Comparison of ENCODE assay signal across 9 cellular contexts in the genomic region with DNA sequence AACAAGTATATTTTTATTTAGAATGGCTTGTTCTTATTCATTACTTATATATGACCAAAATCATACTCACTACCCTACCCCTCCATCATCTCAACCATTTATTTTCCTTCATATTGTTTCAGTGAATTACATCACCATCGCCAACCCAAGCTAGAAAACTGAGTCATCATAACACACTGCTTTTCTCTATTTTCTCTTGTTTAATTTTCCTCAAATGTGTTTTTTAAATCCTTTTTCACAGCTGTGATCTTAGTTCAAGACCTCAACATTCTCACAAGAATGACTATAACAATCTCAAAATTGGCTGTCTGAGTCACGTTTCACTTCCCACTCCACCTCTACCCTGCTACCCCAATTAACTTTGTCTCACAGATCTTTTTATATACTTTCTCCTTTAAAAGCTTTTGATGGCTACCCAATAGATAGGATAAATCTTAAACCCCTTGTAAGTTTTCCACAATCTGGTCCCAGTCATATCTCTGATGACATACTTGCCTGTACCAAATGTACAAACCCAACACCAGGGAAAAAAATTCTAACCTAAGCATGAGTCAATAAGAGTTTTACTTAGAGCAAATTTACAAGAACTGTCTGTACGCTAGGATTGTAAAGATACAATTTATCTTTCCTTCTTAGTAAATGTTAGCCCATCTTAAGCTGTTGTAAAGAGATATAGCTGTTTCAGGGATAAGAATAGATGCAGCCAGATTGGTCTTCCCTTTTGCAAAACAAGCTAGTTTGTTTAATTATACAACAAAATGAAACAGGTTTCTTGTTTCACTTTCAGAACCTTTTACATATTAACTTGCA.
DNase-seq lines count a peak whose midpoint lies in the region; ATAC-seq and TF ChIP-seq lines count a peak whose summit lies in the region.
"Had no signal": no experiment of that assay in that cellular context is flagged by ENCODE, and none has a peak within 500 bp of the region (broad histone marks: within the 10 kb centered on the region; RNA-seq: fewer than 3 reads in every experiment).

No MANE protein-coding gene starts in this region.

- H3K36me3 ChIP-seq in GM23338 (ENCODE audit: insufficient read depth) = no peaks in the 10 kb centered on the region
- no peaks in the 10 kb centered on the region for H3K36me3 ChIP-seq in prostate gland

- H3K27me3 Mint-ChIP-seq in GM23338 (ENCODE audit: insufficient read depth, low read depth, poor library complexity) = peaks cover 2% of the 10 kb centered on the region
- H3K27me3 Mint-ChIP-seq: activated B cell treated with CpG ODN at 0.5 μM for 24 hours had no signal

- no peak overlapping the region for H3K4me3 Mint-ChIP-seq in GM23338
- H3K4me3 Mint-ChIP-seq: activated B cell treated with CpG ODN at 0.5 μM for 24 hours had no signal

- TF ChIP-seq POLR2A in prostate gland (IDR thresholded peaks at IDR 0.05) = no peak

- H3K4me2 ChIP-seq in GM23338 = no peak overlapping the region

- H3K27ac Mint-ChIP-seq in GM23338 = no peak overlapping the region
- H3K27ac Mint-ChIP-seq: activated B cell treated with CpG ODN at 0.5 μM for 24 hours had no signal

- no peaks in the 10 kb centered on the region for H3K9me3 ChIP-seq in prostate gland

- ATAC-seq in GM23338 (no peak), HG03442 (IDR thresholded peaks at IDR 0.05; ENCODE audit: unreplicated experiment) (peak; percentile 73)

- no peaks in the 10 kb centered on the region; the same call in 1 of the 2 replicates for H3K4me1 ChIP-seq in GM23338 (ENCODE audit: insufficient read depth)
- H3K4me1 ChIP-seq in prostate gland (replicated peaks) = peaks cover 7% of the 10 kb centered on the region

- no peaks in the 10 kb centered on the region for H3K9me3 Mint-ChIP-seq in GM23338
- H3K9me3 Mint-ChIP-seq: activated B cell treated with CpG ODN at 0.5 μM for 24 hours had no signal

- no peaks in the 10 kb centered on the region for H3F3A ChIP-seq in GM23338 (replicated peaks; ENCODE audit: low read depth)

- no peak for TF ChIP-seq CTCF in GM23338 (conservative IDR thresholded peaks at IDR 0.05; ENCODE audit: low read depth in 2 of 2)
- TF ChIP-seq CTCF in prostate gland (IDR thresholded peaks at IDR 0.05) = peak in 1 of 4 experiments; percentile 31

- H3K27ac ChIP-seq in GM23338 (ENCODE audit: low read depth) (no peak overlapping the region), prostate gland (peak overlapping the region; percentile 52 to 70)

- no peaks in the 10 kb centered on the region for H4K20me1 ChIP-seq in GM23338 (replicated peaks; ENCODE audit: insufficient read depth)

- H2AFZ ChIP-seq in GM23338 = peak overlapping the region; percentile 2; the same call in 1 of the 2 replicates

- no peaks in the 10 kb centered on the region for H3K36me3 Mint-ChIP-seq in GM23338 (ENCODE audit: low read depth)

- H3K4me1 Mint-ChIP-seq in GM23338 = peaks cover 1% of the 10 kb centered on the region; the same call in 2 of the 3 replicates
- H3K4me1 Mint-ChIP-seq: activated B cell treated with CpG ODN at 0.5 μM for 24 hours had no signal

- intact Hi-C loops in prostate gland (cut with DNase I) = no loop called here

- WGBS in prostate gland = 44% methylated on average over 3 of the region's 3 CpGs

- no peak overlapping the region for H3K4me3 ChIP-seq in GM23338
- H3K4me3 ChIP-seq in prostate gland = no peak overlapping the region

- DNase-seq in GM19240 (ENCODE audit: insufficient read length, low spot score) (peak; percentile 1), GM23338 (ENCODE audit: low spot score) (no peak), prostate gland (ENCODE audit: low spot score) (no peak), HCEC 1CT (no peak), NCI-H1092 (lab: John Stamatoyannopoulos, UW) (no peak), GM03348 (ENCODE audit: low spot score) (no peak)
- DNase-seq: activated B cell treated with CpG ODN at 0.5 μM for 24 hours; stimulated activated naive CD4-positive, alpha-beta T cell treated with Interleukin-2 at 50 U/mL for 16 hours had no signal

- H3K79me2 ChIP-seq in GM23338 (replicated peaks; ENCODE audit: insufficient read depth) = no peaks in the 10 kb centered on the region

- no peaks in the 10 kb centered on the region for H3K9me2 ChIP-seq in GM23338 (ENCODE audit: insufficient read depth)

- H3K27me3 ChIP-seq in GM23338 (ENCODE audit: insufficient read depth) = no peaks in the 10 kb centered on the region
- H3K27me3 ChIP-seq in prostate gland (replicated peaks; ENCODE audit: insufficient read depth) = no peaks in the 10 kb centered on the region

TF ChIP-seq in GM23338, 12 proteins besides CTCF, POLR2A, EP300 and RAD21 (continues in another document):
- no peak for TF ChIP-seq ZNF331 (CRISPR knock-in tag; IDR thresholded peaks at IDR 0.05; ENCODE audit: low read depth)
- TF ChIP-seq POLR2AphosphoS5 (IDR thresholded peaks at IDR 0.05; ENCODE audit: low read depth) = no peak
- no peak for TF ChIP-seq EZH2 (IDR thresholded peaks at IDR 0.05; ENCODE audit: low read depth, unreplicated experiment)
- TF ChIP-seq, protein P1, sequence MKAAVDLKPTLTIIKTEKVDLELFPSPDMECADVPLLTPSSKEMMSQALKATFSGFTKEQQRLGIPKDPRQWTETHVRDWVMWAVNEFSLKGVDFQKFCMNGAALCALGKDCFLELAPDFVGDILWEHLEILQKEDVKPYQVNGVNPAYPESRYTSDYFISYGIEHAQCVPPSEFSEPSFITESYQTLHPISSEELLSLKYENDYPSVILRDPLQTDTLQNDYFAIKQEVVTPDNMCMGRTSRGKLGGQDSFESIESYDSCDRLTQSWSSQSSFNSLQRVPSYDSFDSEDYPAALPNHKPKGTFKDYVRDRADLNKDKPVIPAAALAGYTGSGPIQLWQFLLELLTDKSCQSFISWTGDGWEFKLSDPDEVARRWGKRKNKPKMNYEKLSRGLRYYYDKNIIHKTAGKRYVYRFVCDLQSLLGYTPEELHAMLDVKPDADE (IDR thresholded peaks at IDR 0.05) = no peak
- no peak for TF ChIP-seq JUNB (IDR thresholded peaks at IDR 0.05; ENCODE audit: unreplicated experiment)
- TF ChIP-seq EZH2phosphoT487 (IDR thresholded peaks at IDR 0.05; ENCODE audit: unreplicated experiment) = no peak
- TF ChIP-seq STAT1 (IDR thresholded peaks at IDR 0.05; ENCODE audit: unreplicated experiment) = no peak
- TF ChIP-seq, protein P2, sequence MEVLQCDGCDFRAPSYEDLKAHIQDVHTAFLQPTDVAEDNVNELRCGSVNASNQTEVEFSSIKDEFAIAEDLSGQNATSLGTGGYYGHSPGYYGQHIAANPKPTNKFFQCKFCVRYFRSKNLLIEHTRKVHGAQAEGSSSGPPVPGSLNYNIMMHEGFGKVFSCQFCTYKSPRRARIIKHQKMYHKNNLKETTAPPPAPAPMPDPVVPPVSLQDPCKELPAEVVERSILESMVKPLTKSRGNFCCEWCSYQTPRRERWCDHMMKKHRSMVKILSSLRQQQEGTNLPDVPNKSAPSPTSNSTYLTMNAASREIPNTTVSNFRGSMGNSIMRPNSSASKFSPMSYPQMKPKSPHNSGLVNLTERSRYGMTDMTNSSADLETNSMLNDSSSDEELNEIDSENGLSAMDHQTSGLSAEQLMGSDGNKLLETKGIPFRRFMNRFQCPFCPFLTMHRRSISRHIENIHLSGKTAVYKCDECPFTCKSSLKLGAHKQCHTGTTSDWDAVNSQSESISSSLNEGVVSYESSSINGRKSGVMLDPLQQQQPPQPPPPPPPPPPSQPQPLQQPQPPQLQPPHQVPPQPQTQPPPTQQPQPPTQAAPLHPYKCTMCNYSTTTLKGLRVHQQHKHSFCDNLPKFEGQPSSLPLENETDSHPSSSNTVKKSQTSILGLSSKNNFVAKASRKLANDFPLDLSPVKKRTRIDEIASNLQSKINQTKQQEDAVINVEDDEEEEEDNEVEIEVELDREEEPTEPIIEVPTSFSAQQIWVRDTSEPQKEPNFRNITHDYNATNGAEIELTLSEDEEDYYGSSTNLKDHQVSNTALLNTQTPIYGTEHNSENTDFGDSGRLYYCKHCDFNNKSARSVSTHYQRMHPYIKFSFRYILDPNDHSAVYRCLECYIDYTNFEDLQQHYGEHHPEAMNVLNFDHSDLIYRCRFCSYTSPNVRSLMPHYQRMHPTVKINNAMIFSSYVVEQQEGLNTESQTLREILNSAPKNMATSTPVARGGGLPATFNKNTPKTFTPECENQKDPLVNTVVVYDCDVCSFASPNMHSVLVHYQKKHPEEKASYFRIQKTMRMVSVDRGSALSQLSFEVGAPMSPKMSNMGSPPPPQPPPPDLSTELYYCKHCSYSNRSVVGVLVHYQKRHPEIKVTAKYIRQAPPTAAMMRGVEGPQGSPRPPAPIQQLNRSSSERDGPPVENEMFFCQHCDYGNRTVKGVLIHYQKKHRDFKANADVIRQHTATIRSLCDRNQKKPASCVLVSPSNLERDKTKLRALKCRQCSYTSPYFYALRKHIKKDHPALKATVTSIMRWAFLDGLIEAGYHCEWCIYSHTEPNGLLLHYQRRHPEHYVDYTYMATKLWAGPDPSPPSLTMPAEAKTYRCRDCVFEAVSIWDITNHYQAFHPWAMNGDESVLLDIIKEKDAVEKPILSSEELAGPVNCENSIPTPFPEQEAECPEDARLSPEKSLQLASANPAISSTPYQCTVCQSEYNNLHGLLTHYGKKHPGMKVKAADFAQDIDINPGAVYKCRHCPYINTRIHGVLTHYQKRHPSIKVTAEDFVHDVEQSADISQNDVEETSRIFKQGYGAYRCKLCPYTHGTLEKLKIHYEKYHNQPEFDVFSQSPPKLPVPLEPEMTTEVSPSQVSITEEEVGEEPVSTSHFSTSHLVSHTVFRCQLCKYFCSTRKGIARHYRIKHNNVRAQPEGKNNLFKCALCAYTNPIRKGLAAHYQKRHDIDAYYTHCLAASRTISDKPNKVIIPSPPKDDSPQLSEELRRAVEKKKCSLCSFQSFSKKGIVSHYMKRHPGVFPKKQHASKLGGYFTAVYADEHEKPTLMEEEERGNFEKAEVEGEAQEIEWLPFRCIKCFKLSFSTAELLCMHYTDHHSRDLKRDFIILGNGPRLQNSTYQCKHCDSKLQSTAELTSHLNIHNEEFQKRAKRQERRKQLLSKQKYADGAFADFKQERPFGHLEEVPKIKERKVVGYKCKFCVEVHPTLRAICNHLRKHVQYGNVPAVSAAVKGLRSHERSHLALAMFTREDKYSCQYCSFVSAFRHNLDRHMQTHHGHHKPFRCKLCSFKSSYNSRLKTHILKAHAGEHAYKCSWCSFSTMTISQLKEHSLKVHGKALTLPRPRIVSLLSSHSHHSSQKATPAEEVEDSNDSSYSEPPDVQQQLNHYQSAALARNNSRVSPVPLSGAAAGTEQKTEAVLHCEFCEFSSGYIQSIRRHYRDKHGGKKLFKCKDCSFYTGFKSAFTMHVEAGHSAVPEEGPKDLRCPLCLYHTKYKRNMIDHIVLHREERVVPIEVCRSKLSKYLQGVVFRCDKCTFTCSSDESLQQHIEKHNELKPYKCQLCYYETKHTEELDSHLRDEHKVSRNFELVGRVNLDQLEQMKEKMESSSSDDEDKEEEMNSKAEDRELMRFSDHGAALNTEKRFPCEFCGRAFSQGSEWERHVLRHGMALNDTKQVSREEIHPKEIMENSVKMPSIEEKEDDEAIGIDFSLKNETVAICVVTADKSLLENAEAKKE (CRISPR knock-in tag; IDR thresholded peaks at IDR 0.05) = no peak
- no peak for TF ChIP-seq CREB1 (CRISPR knock-in tag; IDR thresholded peaks at IDR 0.05; ENCODE audit: low read depth)
- TF ChIP-seq ZNF114 (CRISPR knock-in tag; IDR thresholded peaks at IDR 0.05) = no peak
- TF ChIP-seq NANOG (IDR thresholded peaks at IDR 0.05; ENCODE audit: borderline replicate concordance) = no peak
